Comparison of ENCODE assay signal across 11 cellular contexts in genomic region chr14:24369463-24369862, GRCh38. TPM values are rescaled to one million over a fixed set of nuclear protein-coding genes. Genes with fewer than 3 reads are reported as not detected.
DNase-seq lines count a peak whose midpoint lies in the region; ATAC-seq, FAIRE-seq and TF ChIP-seq lines count a peak whose summit lies in the region.
"Had no signal": no experiment of that assay in that cellular context is flagged by ENCODE, and none has a peak within 500 bp of the region (broad histone marks: within the 10 kb centered on the region; RNA-seq: fewer than 3 reads in every experiment).

No MANE protein-coding gene starts in this region.

- in situ Hi-C loops in GM23248 (cut with MboI): no loop called here

- WGBS in GM23248 (ENCODE audit: low coverage in 1 of 2, low lambda C conversion rate in 2 of 2, missing lambda C conversion rate in 2 of 2), 2 experiments: 46 to 52% methylated on average over 20 of the region's 20 CpGs
- 89% methylated on average over 18 of the region's 20 CpGs for WGBS in smooth muscle cell (ENCODE audit: low lambda C conversion rate)

- H3K36me3 ChIP-seq in GM23248 (ENCODE audit: low read depth) (peaks cover 18% of the 10 kb centered on the region; the same call in 1 of the 2 replicates), smooth muscle cell (ENCODE audit: low read depth) (no peaks in the 10 kb centered on the region)

- intact Hi-C loops in head of caudate nucleus (cut with DNase I): no loop called here

- H3K9me2 ChIP-seq in GM23248 (ENCODE audit: insufficient read depth): no peaks in the 10 kb centered on the region

- H3K27ac ChIP-seq in GM23248 (peak overlapping the region; percentile 99), smooth muscle cell (ENCODE audit: low read depth) (peak overlapping the region; percentile 97)

- H3K9ac ChIP-seq in GM23248 (peak overlapping the region; percentile 100), smooth muscle cell (ENCODE audit: low read depth) (peak overlapping the region; percentile 100)

- no peak for TF ChIP-seq CTCF in smooth muscle cell (IDR thresholded peaks at IDR 0.05; ENCODE audit: borderline replicate concordance, insufficient read depth, poor library complexity, severe bottlenecking)

- no peak overlapping the region for H2AFZ ChIP-seq in GM23248
- H2AFZ ChIP-seq in smooth muscle cell (ENCODE audit: low read depth): no peak overlapping the region

- H3K79me2 ChIP-seq in GM23248 (ENCODE audit: insufficient read depth): peaks cover 33% of the 10 kb centered on the region
- H3K79me2 ChIP-seq in smooth muscle cell (ENCODE audit: low read depth): peaks cover 4% of the 10 kb centered on the region

- no peaks in the 10 kb centered on the region for H3K36me3 Mint-ChIP-seq in activated naive CD8-positive, alpha-beta T cell treated with anti-CD3 and anti-CD28 coated beads, Interleukin-2, amount 50 U/mL, for 24 hours (ENCODE audit: low read depth)
- H3K36me3 Mint-ChIP-seq in immature natural killer cell: no peaks in the 10 kb centered on the region
- H3K36me3 Mint-ChIP-seq in activated CD4-positive, alpha-beta memory T cell treated with anti-CD3 and anti-CD28 coated beads, Interleukin-2, amount 10 ng/mL, durations not matched to agents 7 days and 5 days (ENCODE audit: low read depth): no peaks in the 10 kb centered on the region

- POLR2A ChIA-PET in activated CD4-positive, alpha-beta memory T cell treated with anti-CD3 and anti-CD28 coated beads, Interleukin-2, amount 10 ng/mL, durations not matched to agents 7 days and 5 days (lab: Charles Lee): interaction anchor here (1.3 to 3.2 kb wide), 2 partner anchors 13 to 61 kb away, joined by 4 to 19 read pairs; partner anchors contain the start of genes CBLN3 and KHNYN

- H3K4me1 Mint-ChIP-seq in activated naive CD8-positive, alpha-beta T cell treated with anti-CD3 and anti-CD28 coated beads, Interleukin-2, amount 50 U/mL, for 24 hours: peaks cover 31% of the 10 kb centered on the region
- peaks cover 29 to 34% of the 10 kb centered on the region in 2 donors for H3K4me1 Mint-ChIP-seq in immature natural killer cell
- H3K4me1 Mint-ChIP-seq in activated CD4-positive, alpha-beta memory T cell treated with anti-CD3 and anti-CD28 coated beads, Interleukin-2, amount 10 ng/mL, durations not matched to agents 7 days and 5 days: peaks cover 20% of the 10 kb centered on the region

- H3K27me3 Mint-ChIP-seq in activated naive CD8-positive, alpha-beta T cell treated with anti-CD3 and anti-CD28 coated beads, Interleukin-2, amount 50 U/mL, for 24 hours: peaks cover 30% of the 10 kb centered on the region
- peaks cover 20 to 24% (median 23%) of the 10 kb centered on the region in 3 donors for H3K27me3 Mint-ChIP-seq in immature natural killer cell (ENCODE audit: low read depth in 3 of 3)
- peaks cover 49% of the 10 kb centered on the region for H3K27me3 Mint-ChIP-seq in activated CD4-positive, alpha-beta memory T cell treated with anti-CD3 and anti-CD28 coated beads, Interleukin-2, amount 10 ng/mL, durations not matched to agents 7 days and 5 days

- CTCF ChIA-PET in activated CD4-positive, alpha-beta memory T cell treated with anti-CD3 and anti-CD28 coated beads, Interleukin-2, amount 10 ng/mL, durations not matched to agents 7 days and 5 days (lab: Charles Lee): interaction anchor here (2.0 kb wide), 1 partner anchor 62 kb away, joined by 6 read pairs; no protein-coding TSS in a partner anchor

- H3K4me2 ChIP-seq in GM23248 (ENCODE audit: unreplicated experiment) (peak overlapping the region; percentile 88), smooth muscle cell (peak overlapping the region; percentile 100)

- DNase-seq in GM23248 (no peak), immature natural killer cell (no peak), smooth muscle cell (lab: John Stamatoyannopoulos, UW; ENCODE audit: unreplicated experiment) (no peak), frontal cortex (ENCODE audit: low spot score in 2 of 2) (no peak), NOMO-1 (lab: John Stamatoyannopoulos, UW; ENCODE audit: unreplicated experiment in 2 of 2) (no peak), head of caudate nucleus (no peak)
- no peak for DNase-seq in activated naive CD8-positive, alpha-beta T cell treated with anti-CD3 and anti-CD28 coated beads, Interleukin-2, amount 50 U/mL, for 24 hours
- no peak for DNase-seq in activated CD4-positive, alpha-beta memory T cell treated with anti-CD3 and anti-CD28 coated beads, Interleukin-2, amount 10 ng/mL, durations not matched to agents 7 days and 5 days
- DNase-seq: activated CD4-positive, CD25-positive, alpha-beta regulatory T cell; stimulated activated CD4-positive, alpha-beta T cell treated with anti-CD3 and anti-CD28 coated beads, Interleukin-12 subunit alpha, Interleukin-12 subunit beta, amount 100 ng/mL, for 4 hours had no signal

- no peak overlapping the region for H3K27ac Mint-ChIP-seq in activated naive CD8-positive, alpha-beta T cell treated with anti-CD3 and anti-CD28 coated beads, Interleukin-2, amount 50 U/mL, for 24 hours
- no peak overlapping the region for H3K27ac Mint-ChIP-seq in immature natural killer cell
- H3K27ac Mint-ChIP-seq in activated CD4-positive, alpha-beta memory T cell treated with anti-CD3 and anti-CD28 coated beads, Interleukin-2, amount 10 ng/mL, durations not matched to agents 7 days and 5 days: no peak overlapping the region

- H3K9me3 ChIP-seq in GM23248 (ENCODE audit: low read depth) (no peaks in the 10 kb centered on the region), smooth muscle cell (replicated peaks; ENCODE audit: low read depth) (no peaks in the 10 kb centered on the region)

- H3K27me3 ChIP-seq in GM23248 (replicated peaks; ENCODE audit: insufficient read depth) (no peaks in the 10 kb centered on the region), smooth muscle cell (ENCODE audit: low read depth) (no peaks in the 10 kb centered on the region)

- H3K9me3 Mint-ChIP-seq in activated naive CD8-positive, alpha-beta T cell treated with anti-CD3 and anti-CD28 coated beads, Interleukin-2, amount 50 U/mL, for 24 hours: no peaks in the 10 kb centered on the region
- H3K9me3 Mint-ChIP-seq in immature natural killer cell: no peaks in the 10 kb centered on the region
- no peaks in the 10 kb centered on the region for H3K9me3 Mint-ChIP-seq in activated CD4-positive, alpha-beta memory T cell treated with anti-CD3 and anti-CD28 coated beads, Interleukin-2, amount 10 ng/mL, durations not matched to agents 7 days and 5 days

- H4K20me1 ChIP-seq in GM23248 (ENCODE audit: insufficient read depth) (no peaks in the 10 kb centered on the region), smooth muscle cell (ENCODE audit: low read depth) (peaks cover 38% of the 10 kb centered on the region)

- H3K4me3 ChIP-seq in GM23248: peak overlapping the region; percentile 98
- peak overlapping the region; percentile 99 for H3K4me3 ChIP-seq in smooth muscle cell

- no peak for FAIRE-seq in frontal cortex (lab: Jason Lieb, UNC)
- FAIRE-seq: islet of Langerhans had no signal

- ATAC-seq in activated naive CD8-positive, alpha-beta T cell treated with anti-CD3 and anti-CD28 coated beads, Interleukin-2, amount 50 U/mL, for 24 hours: no peak

- H3K4me1 ChIP-seq in GM23248 (ENCODE audit: insufficient read depth) (peaks cover 26% of the 10 kb centered on the region), smooth muscle cell (ENCODE audit: low read depth) (peaks cover 18% of the 10 kb centered on the region)

- H3K4me3 Mint-ChIP-seq in activated naive CD8-positive, alpha-beta T cell treated with anti-CD3 and anti-CD28 coated beads, Interleukin-2, amount 50 U/mL, for 24 hours: peak overlapping the region; percentile 29
- peak overlapping the region; percentile 18 to 37 (median 33) for H3K4me3 Mint-ChIP-seq in immature natural killer cell
- H3K4me3 Mint-ChIP-seq in activated CD4-positive, alpha-beta memory T cell treated with anti-CD3 and anti-CD28 coated beads, Interleukin-2, amount 10 ng/mL, durations not matched to agents 7 days and 5 days: no peak overlapping the region

- H3F3A ChIP-seq in GM23248 (ENCODE audit: insufficient read depth) (peaks cover 9% of the 10 kb centered on the region), smooth muscle cell (ENCODE audit: low read depth) (peaks cover 11% of the 10 kb centered on the region)

RNA-seq across cellular contexts. Expression of gene NFATC4, which starts 1.5 kb away (rescaled TPM):
- total RNA-seq in GM23248 (2014; rRNA removed; shearing (Covaris generic)): 96.9 and 113 TPM in 2 replicates
- polyA plus RNA-seq in GM23248 (2016; fragmentation: Nextera tagmentation; extraction: Ambion mirVana) (75.6 and 84.8 TPM in 2 replicates), immature natural killer cell (not detected), smooth muscle cell (84.7 and 93.3 TPM in 2 replicates)
- total RNA-seq in smooth muscle cell (40.1 and 44.6 TPM in 2 replicates), frontal cortex (2.9 TPM)
- not detected for total RNA-seq in activated CD4-positive, alpha-beta memory T cell treated with anti-CD3 and anti-CD28 coated beads, Interleukin-2, amount 10 ng/mL, durations not matched to agents 7 days and 5 days

RNA-seq across cellular contexts. Expression of gene NYNRIN, which starts 29.3 kb away (rescaled TPM):
- total RNA-seq in GM23248 (2014; rRNA removed; shearing (Covaris generic)): 3.7 and 4.4 TPM in 2 replicates
- 2.2 and 2.5 TPM in 2 replicates for polyA plus RNA-seq in GM23248 (2016; fragmentation: Nextera tagmentation; extraction: Ambion mirVana)
- polyA plus RNA-seq in immature natural killer cell: under 1 TPM in 2 of 3 donors, not detected in 1; 0.18 TPM
- 38.0 and 41.1 TPM in 2 replicates for total RNA-seq in smooth muscle cell
- polyA plus RNA-seq in smooth muscle cell: 29.5 and 30.3 TPM in 2 replicates
- total RNA-seq in frontal cortex: 9.8 TPM
- under 1 TPM; 0.18 TPM for total RNA-seq in activated CD4-positive, alpha-beta memory T cell treated with anti-CD3 and anti-CD28 coated beads, Interleukin-2, amount 10 ng/mL, durations not matched to agents 7 days and 5 days

RNA-seq across cellular contexts. Expression of gene RIPK3, which starts 29.7 kb away (rescaled TPM):
- 2.2 and 5.3 TPM in 2 replicates for total RNA-seq in GM23248 (2014; rRNA removed; shearing (Covaris generic))
- polyA plus RNA-seq in GM23248 (2016; fragmentation: Nextera tagmentation; extraction: Ambion mirVana) (5.1 and 5.3 TPM in 2 replicates), immature natural killer cell (10 to 100 TPM; 13.5 to 21.4 (median 16.0) TPM), smooth muscle cell (1.2 TPM in 1 of 2 replicates, not detected in the other)
- total RNA-seq in smooth muscle cell (1.3 and 1.6 TPM in 2 replicates), frontal cortex (under 0.01 TPM)
- total RNA-seq in activated CD4-positive, alpha-beta memory T cell treated with anti-CD3 and anti-CD28 coated beads, Interleukin-2, amount 10 ng/mL, durations not matched to agents 7 days and 5 days: 10 to 100 TPM; 37.3 to 38.0 TPM

RNA-seq across cellular contexts. Expression of gene ADCY4, which starts 34.6 kb away (rescaled TPM):
- 0.22 and 0.38 TPM in 2 replicates for total RNA-seq in GM23248 (2014; rRNA removed; shearing (Covaris generic))
- polyA plus RNA-seq in GM23248 (2016; fragmentation: Nextera tagmentation; extraction: Ambion mirVana) (0.20 and 0.38 TPM in 2 replicates), immature natural killer cell (under 1 TPM in 2 of 3 donors, not detected in 1; 0.31 to 0.52 TPM), smooth muscle cell (0.66 TPM in 1 of 2 replicates, not detected in the other)
- total RNA-seq in smooth muscle cell (0.13 and 0.45 TPM in 2 replicates), frontal cortex (0.82 TPM)
- total RNA-seq in activated CD4-positive, alpha-beta memory T cell treated with anti-CD3 and anti-CD28 coated beads, Interleukin-2, amount 10 ng/mL, durations not matched to agents 7 days and 5 days: 1 to 10 TPM; 4.5 to 5.9 TPM

RNA-seq across cellular contexts. Expression of gene LTB4R, which starts 58.2 kb away (rescaled TPM):
- total RNA-seq in GM23248 (2014; rRNA removed; shearing (Covaris generic)): 1.4 and 2.4 TPM in 2 replicates
- polyA plus RNA-seq in GM23248 (2016; fragmentation: Nextera tagmentation; extraction: Ambion mirVana): 0.41 and 1.1 TPM in 2 replicates
- polyA plus RNA-seq in immature natural killer cell: 10 to 100 TPM; 12.4 to 13.7 (median 12.7) TPM
- 2.7 and 2.8 TPM in 2 replicates for total RNA-seq in smooth muscle cell
- 1.6 and 3.2 TPM in 2 replicates for polyA plus RNA-seq in smooth muscle cell
- total RNA-seq in frontal cortex: 1.2 TPM
- 10 to 100 TPM; 36.1 to 37.9 TPM for total RNA-seq in activated CD4-positive, alpha-beta memory T cell treated with anti-CD3 and anti-CD28 coated beads, Interleukin-2, amount 10 ng/mL, durations not matched to agents 7 days and 5 days

Comparison
In these comparisons a context has a peak if more than half of its experiments do, and no peak if none do; other contexts are left out.
1. RNA of gene NFATC4, which starts 1.5 kb away (total RNA-seq): 96.9 to 113 TPM in GM23248 and 40.1 to 44.6 TPM in smooth muscle cell; 2.9 TPM in frontal cortex (single experiment) and not detected in activated CD4-positive, alpha-beta memory T cell treated with anti-CD3 and anti-CD28 coated beads, Interleukin-2, amount 10 ng/mL, durations not matched to agents 7 days and 5 days; every median in the first group is over 10 times any median in the second.